Comparison of ENCODE assay signal across 10 cellular contexts in the genomic region with DNA sequence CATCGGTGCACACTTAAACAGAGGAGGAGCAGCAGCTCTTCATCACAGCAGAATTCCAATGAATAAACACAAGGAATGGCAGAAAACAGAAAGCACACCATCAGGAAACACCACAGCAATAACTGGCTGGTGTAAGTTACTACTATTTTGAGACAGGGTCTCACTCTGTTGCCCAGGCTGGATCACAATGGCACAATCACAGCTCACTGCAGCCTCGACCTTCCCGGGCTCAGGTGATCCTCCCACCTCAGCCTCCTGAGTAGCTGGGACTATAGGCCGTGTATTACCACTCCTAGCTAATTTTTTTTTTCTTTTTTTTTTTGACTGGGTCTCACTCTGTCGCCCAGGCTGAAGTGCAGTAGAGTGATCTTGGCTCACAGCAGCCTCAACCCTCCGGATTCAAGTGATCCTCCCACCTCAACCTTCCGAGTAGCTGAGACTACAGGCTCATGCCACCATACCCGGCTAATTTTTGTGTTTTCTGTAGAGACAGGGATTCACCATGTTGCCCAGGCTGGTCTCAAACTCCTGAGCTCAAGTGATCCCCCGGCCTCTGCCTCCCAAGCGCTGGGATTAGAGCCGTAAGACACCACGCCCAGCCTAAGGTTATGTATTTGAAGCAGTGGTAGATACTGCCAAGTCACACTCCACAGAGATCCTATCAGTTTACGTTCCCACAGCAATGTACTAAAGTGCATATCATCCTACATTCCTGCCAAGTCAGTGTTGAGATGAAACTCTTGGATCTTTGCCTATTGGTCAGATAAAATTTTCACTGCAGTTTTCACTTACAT. TPM values are rescaled to one million over a fixed set of nuclear protein-coding genes. Genes with fewer than 3 reads are reported as not detected.
DNase-seq lines count a peak whose midpoint lies in the region; ATAC-seq and TF ChIP-seq lines count a peak whose summit lies in the region.
"Had no signal": no experiment of that assay in that cellular context is flagged by ENCODE, and none has a peak within 500 bp of the region (broad histone marks: within the 10 kb centered on the region; RNA-seq: fewer than 3 reads in every experiment).

No MANE protein-coding gene starts in this region.

- H3K36me3 ChIP-seq in Panc1 (ENCODE audit: control insufficient read depth, insufficient read depth, low read length) (no peaks in the 10 kb centered on the region), fibroblast of lung (ENCODE audit: control insufficient read depth, insufficient read depth, low read length) (no peaks in the 10 kb centered on the region), osteoblast (ENCODE audit: insufficient read depth, low read length) (no peaks in the 10 kb centered on the region)
- H3K36me3 ChIP-seq: thyroid gland had no signal

- H3K4me1 ChIP-seq in Panc1 (ENCODE audit: control insufficient read depth, insufficient read depth, low read length) (no peaks in the 10 kb centered on the region), fibroblast of lung (ENCODE audit: control insufficient read depth, extremely low read depth, insufficient read depth, low read length) (peaks cover 2% of the 10 kb centered on the region), osteoblast (ENCODE audit: insufficient read depth, low read length) (no peaks in the 10 kb centered on the region)
- H3K4me1 ChIP-seq: thyroid gland had no signal

- no TSS peak for BruUV-seq in Panc1 (replicated peaks; lab: Mats Ljungman, UMichigan)

- no peak overlapping the region for H3K27ac ChIP-seq in Panc1 (ENCODE audit: low read length)
- no peak overlapping the region for H3K27ac ChIP-seq in fibroblast of lung (ENCODE audit: insufficient read depth, low read length)
- H3K27ac ChIP-seq in osteoblast (ENCODE audit: low read depth, low read length): peak overlapping the region; percentile 58
- H3K27ac ChIP-seq: thyroid gland had no signal

- in situ Hi-C loops in Panc1 (cut with HindIII; ENCODE audit: low pct_unique_long_range_greater_than_20kb, low sequenced_read_pairs): no loop called here

- H3K9ac ChIP-seq in fibroblast of lung (ENCODE audit: insufficient read depth, low read length): no peak overlapping the region

- CTCF ChIA-PET in Panc1 (lab: Charles Lee): no interaction called here

- no peak for TF ChIP-seq CTCF in Panc1 (IDR thresholded peaks at IDR 0.05)
- no peak for TF ChIP-seq CTCF in fibroblast of lung (conservative IDR thresholded peaks at IDR 0.05 in 1 of 2, IDR thresholded peaks at IDR 0.05 in 1 of 2; ENCODE audit: low read depth in 1 of 2, low read length in 2 of 2)
- TF ChIP-seq CTCF in osteoblast (IDR thresholded peaks at IDR 0.05; ENCODE audit: extremely low read depth, low read depth, low read length): no peak

- H3K9me3 ChIP-seq in Panc1 (ENCODE audit: control insufficient read depth, insufficient read depth, low read depth, low read length) (no peaks in the 10 kb centered on the region), fibroblast of lung (ENCODE audit: control insufficient read depth, insufficient read depth, low read depth, low read length) (no peaks in the 10 kb centered on the region), osteoblast (ENCODE audit: low read depth, low read length) (no peaks in the 10 kb centered on the region)
- H3K9me3 ChIP-seq: thyroid gland had no signal

- H3K27me3 ChIP-seq in Panc1 (ENCODE audit: control insufficient read depth, insufficient read depth, low read length) (no peaks in the 10 kb centered on the region), fibroblast of lung (ENCODE audit: control insufficient read depth, insufficient read depth, low read length) (no peaks in the 10 kb centered on the region), osteoblast (ENCODE audit: insufficient read depth, low read length) (no peaks in the 10 kb centered on the region)
- H3K27me3 ChIP-seq: thyroid gland had no signal

- intact Hi-C loops in Panc1 (cut with micrococcal nuclease; ENCODE audit: unreplicated experiment): no loop called here

- ATAC-seq in Panc1: peak; percentile 44; the same call in 1 of the 2 replicates
- no peak for ATAC-seq in GM19023 (IDR thresholded peaks at IDR 0.05; ENCODE audit: unreplicated experiment)

- H3K4me3 ChIP-seq in Panc1 (ENCODE audit: low read depth in 2 of 2, low read length in 2 of 2) (no peak overlapping the region), fibroblast of lung (replicated peaks in 1 of 4; ENCODE audit: control extremely low read depth in 1 of 4, insufficient read depth in 1 of 4, low read depth in 3 of 4, low read length in 4 of 4) (no peak overlapping the region), osteoblast (ENCODE audit: insufficient read depth, low read length) (no peak overlapping the region)
- H3K4me3 ChIP-seq: thyroid gland had no signal

- no peak overlapping the region for H2AFZ ChIP-seq in fibroblast of lung (ENCODE audit: low read length)
- H2AFZ ChIP-seq in osteoblast (ENCODE audit: low read length): no peak overlapping the region

- H4K20me1 ChIP-seq in fibroblast of lung (ENCODE audit: control insufficient read depth, extremely low read depth, insufficient read depth, low read length): no peaks in the 10 kb centered on the region
- H4K20me1 ChIP-seq in osteoblast (ENCODE audit: insufficient read depth, low read length): no peaks in the 10 kb centered on the region

- H3K4me2 ChIP-seq in fibroblast of lung (ENCODE audit: extremely low read depth, insufficient read depth, low read length) (no peak overlapping the region), osteoblast (ENCODE audit: insufficient read depth, low read length) (peak overlapping the region; percentile 34)

- POLR2A ChIA-PET in Panc1 (lab: Charles Lee): interaction anchor here (0.8 kb wide), 1 partner anchor 16 kb away, joined by 5 read pairs; no protein-coding TSS in a partner anchor

- peak; percentile 87 for DNase-seq in EL
- no peak for DNase-seq in Panc1 (ENCODE audit: low read depth, low spot score)
- DNase-seq in fibroblast of lung (ENCODE audit: low read depth in 2 of 2): peak; percentile 79 to 84
- DNase-seq in osteoblast (ENCODE audit: insufficient read length, low spot score, missing footprints): peak; percentile 66
- DNase-seq in iPS-NIHi11 (ENCODE audit: low spot score): no peak
- DNase-seq in UCSD-AML1 (lab: John Stamatoyannopoulos, UW; ENCODE audit: unreplicated experiment): no peak
- DNase-seq in GOT3 (lab: John Stamatoyannopoulos, UW): no peak
- DNase-seq: immature natural killer cell, thyroid gland had no signal

- H3K79me2 ChIP-seq in fibroblast of lung (ENCODE audit: control insufficient read depth, insufficient read depth, low read length): no peaks in the 10 kb centered on the region
- peaks cover 27% of the 10 kb centered on the region for H3K79me2 ChIP-seq in osteoblast (ENCODE audit: insufficient read depth, low read length)

RNA-seq across cellular contexts. Expression of gene TRAP1, which starts 20.7 kb away (rescaled TPM):
- total RNA-seq in Panc1 (2021; ENCODE audit: unreplicated experiment): 137 TPM
- polyA plus RNA-seq in Panc1 (2012; ENCODE audit: insufficient read length): 161 TPM
- 42.6 and 97.8 TPM in 2 replicates for total RNA-seq in fibroblast of lung
- polyA plus RNA-seq in fibroblast of lung: 52.1 and 110 TPM in 2 replicates
- 66.5 and 130 TPM in 2 replicates for polyA plus RNA-seq in fibroblast of lung (2012)
- 304 and 369 TPM in 2 replicates for polyA minus RNA-seq in fibroblast of lung (ENCODE audit: low replicate concordance)
- total RNA-seq in osteoblast: 46.9 and 56.5 TPM in 2 replicates

RNA-seq across cellular contexts. Expression of gene DNASE1, which starts 42.1 kb away (rescaled TPM):
- total RNA-seq in Panc1 (2021; ENCODE audit: unreplicated experiment): 21.1 TPM
- polyA plus RNA-seq in Panc1 (2012; ENCODE audit: insufficient read length): 24.7 TPM
- total RNA-seq in fibroblast of lung: 18.5 and 29.1 TPM in 2 replicates
- 2.9 and 4.5 TPM in 2 replicates for polyA plus RNA-seq in fibroblast of lung
- polyA plus RNA-seq in fibroblast of lung (2012): 5.4 and 5.8 TPM in 2 replicates
- polyA minus RNA-seq in fibroblast of lung (ENCODE audit: low replicate concordance): 6.6 and 49.6 TPM in 2 replicates
- total RNA-seq in osteoblast: 11.9 and 13.3 TPM in 2 replicates

Comparison
In these comparisons a context has a peak if more than half of its experiments do, and no peak if none do; other contexts are left out.
1. DNase-seq: peak in EL (single experiment), fibroblast of lung (2 of 2) and osteoblast (single experiment); none in Panc1 (single experiment), iPS-NIHi11 (single experiment), UCSD-AML1 (single experiment) and GOT3 (single experiment).